Comparison of ENCODE assay signal across 22 cellular contexts in genomic region chr14:33737446-33737845, GRCh38.
A peak's percentile ranks its signal among the peaks of the same experiment; 100 is the strongest.
DNase-seq lines count a peak whose midpoint lies in the region; ATAC-seq and TF ChIP-seq lines count a peak whose summit lies in the region.
"Had no signal": no experiment of that assay in that cellular context is flagged by ENCODE, and none has a peak within 500 bp of the region (broad histone marks: within the 10 kb centered on the region; RNA-seq: fewer than 3 reads in every experiment).

No MANE protein-coding gene starts in this region.

- no peaks in the 10 kb centered on the region for H3K36me3 Mint-ChIP-seq in activated CD4-positive, alpha-beta memory T cell treated with anti-CD3 and anti-CD28 coated beads, Interleukin-2, amount 10 ng/mL, durations not matched to agents 7 days and 5 days (ENCODE audit: low read depth)

- DNase-seq in COLO829 (ENCODE audit: low spot score) (peak; percentile 22), MG63 (peak; percentile 20), epithelial cell of esophagus (ENCODE audit: low read depth) (peak; percentile 53), lung (ENCODE audit: low spot score) (no peak), Right ventricle myocardium inferior (ENCODE audit: missing footprints) (no peak), hepatic stellate cell (ENCODE audit: low spot score) (no peak)
- no peak for DNase-seq in activated CD4-positive, alpha-beta memory T cell treated with anti-CD3 and anti-CD28 coated beads, Interleukin-2, amount 10 ng/mL, durations not matched to agents 7 days and 5 days
- DNase-seq: activated CD4-positive, alpha-beta T cell treated with anti-CD3 and anti-CD28 coated beads, Interleukin-2, amount 50 U/mL, for 48 hours; amygdala; colonic mucosa; left ventricle myocardium inferior; MM.1S; NCI-H1930; NCI-H524 treated with DMSO at 0.1 percent for 48 hours; OCI-M1; stimulated activated naive CD4-positive, alpha-beta T cell treated with Interleukin-2 at 50 U/mL for 16 hours had no signal

- no peaks in the 10 kb centered on the region for H3K27me3 ChIP-seq in MG63
- no peaks in the 10 kb centered on the region for H3K27me3 ChIP-seq in lung (ENCODE audit: control insufficient read depth, insufficient read depth)
- H3K27me3 ChIP-seq: colonic mucosa had no signal

- 87 to 92% methylated on average over 2 of the region's 2 CpGs for WGBS in lung, 2 donors

- H3K4me1 ChIP-seq in lung (ENCODE audit: control insufficient read depth in 2 of 2, insufficient read depth in 2 of 2, low read length in 2 of 2) = no peaks in the 10 kb centered on the region
- H3K4me1 ChIP-seq: colonic mucosa, left ventricle myocardium inferior, parathyroid adenoma had no signal

- POLR2A ChIA-PET in activated CD4-positive, alpha-beta memory T cell treated with anti-CD3 and anti-CD28 coated beads, Interleukin-2, amount 10 ng/mL, durations not matched to agents 7 days and 5 days (lab: Charles Lee) = no interaction called here

- intact Hi-C loops in Right ventricle myocardium inferior (cut with DNase I) = no loop called here

- no peaks in the 10 kb centered on the region for H3K4me1 Mint-ChIP-seq in activated CD4-positive, alpha-beta memory T cell treated with anti-CD3 and anti-CD28 coated beads, Interleukin-2, amount 10 ng/mL, durations not matched to agents 7 days and 5 days
- H3K4me1 Mint-ChIP-seq: B cell had no signal

- H3K27ac Mint-ChIP-seq in activated CD4-positive, alpha-beta memory T cell treated with anti-CD3 and anti-CD28 coated beads, Interleukin-2, amount 10 ng/mL, durations not matched to agents 7 days and 5 days = no peak overlapping the region
- H3K27ac Mint-ChIP-seq: activated T-helper 1 cell treated with anti-CD3 and anti-CD28 coated beads, Interleukin-12 subunit alpha, Interleukin-12 subunit beta, Interleukin-2, Interleukin-4 antibody, amounts not matched to agents 30 ng/mL and 10 ng/mL and 1 ng/mL, durations not matched to agents 14 hours and 24 hours and 36 hours; B cell had no signal

- TF ChIP-seq CTCF in epithelial cell of esophagus (IDR thresholded peaks at IDR 0.05; ENCODE audit: insufficient read depth, low read depth, low read length, missing control alignments) = no peak
- no peak for TF ChIP-seq CTCF in lung (IDR thresholded peaks at IDR 0.05; ENCODE audit: control extremely low read depth, extremely low read depth)

- H3K27me3 Mint-ChIP-seq in activated CD4-positive, alpha-beta memory T cell treated with anti-CD3 and anti-CD28 coated beads, Interleukin-2, amount 10 ng/mL, durations not matched to agents 7 days and 5 days = peaks cover 2% of the 10 kb centered on the region
- H3K27me3 Mint-ChIP-seq: B cell had no signal

- H3K4me3 ChIP-seq in MG63 = no peak overlapping the region
- no peak overlapping the region for H3K4me3 ChIP-seq in epithelial cell of esophagus (ENCODE audit: low read length)
- no peak overlapping the region for H3K4me3 ChIP-seq in lung
- H3K4me3 ChIP-seq: colonic mucosa, left ventricle myocardium inferior, SK-N-MC had no signal

- CTCF ChIA-PET in activated CD4-positive, alpha-beta memory T cell treated with anti-CD3 and anti-CD28 coated beads, Interleukin-2, amount 10 ng/mL, durations not matched to agents 7 days and 5 days (lab: Charles Lee) = no interaction called here

- H3K36me3 ChIP-seq in MG63 = no peaks in the 10 kb centered on the region
- no peaks in the 10 kb centered on the region for H3K36me3 ChIP-seq in lung (ENCODE audit: control insufficient read depth in 2 of 2, insufficient read depth in 2 of 2, low read length in 2 of 2)
- H3K36me3 ChIP-seq: colonic mucosa, left ventricle myocardium inferior had no signal

- no peaks in the 10 kb centered on the region for H3K9me3 Mint-ChIP-seq in activated CD4-positive, alpha-beta memory T cell treated with anti-CD3 and anti-CD28 coated beads, Interleukin-2, amount 10 ng/mL, durations not matched to agents 7 days and 5 days
- H3K9me3 Mint-ChIP-seq: activated T-helper 1 cell treated with anti-CD3 and anti-CD28 coated beads, Interleukin-12 subunit alpha, Interleukin-12 subunit beta, Interleukin-2, Interleukin-4 antibody, amounts not matched to agents 30 ng/mL and 10 ng/mL and 1 ng/mL, durations not matched to agents 14 hours and 24 hours and 36 hours had no signal

- H3K9me3 ChIP-seq in MG63 (no peaks in the 10 kb centered on the region), lung (ENCODE audit: control insufficient read depth in 2 of 2, insufficient read depth in 1 of 2, low read length in 1 of 2) (no peaks in the 10 kb centered on the region)
- H3K9me3 ChIP-seq: colonic mucosa, left ventricle myocardium inferior had no signal

- ATAC-seq in lung (ENCODE audit: insufficient read depth, low FRiP score) = peak; percentile 34
- no peak for ATAC-seq in Right ventricle myocardium inferior
- no peak for ATAC-seq in GM18502 (IDR thresholded peaks at IDR 0.05; ENCODE audit: poor library complexity, unreplicated experiment)
- ATAC-seq: esophagus mucosa had no signal

- H3K4me3 Mint-ChIP-seq in activated CD4-positive, alpha-beta memory T cell treated with anti-CD3 and anti-CD28 coated beads, Interleukin-2, amount 10 ng/mL, durations not matched to agents 7 days and 5 days = no peak overlapping the region
- H3K4me3 Mint-ChIP-seq: activated T-helper 1 cell treated with anti-CD3 and anti-CD28 coated beads, Interleukin-12 subunit alpha, Interleukin-12 subunit beta, Interleukin-2, Interleukin-4 antibody, amounts not matched to agents 30 ng/mL and 10 ng/mL and 1 ng/mL, durations not matched to agents 14 hours and 24 hours and 36 hours; B cell had no signal

- H3K27ac ChIP-seq in lung (ENCODE audit: low read depth in 1 of 2, low read length in 1 of 2) = no peak overlapping the region
- H3K27ac ChIP-seq: colonic mucosa, left ventricle myocardium inferior, parathyroid adenoma, SK-N-MC had no signal

Comparison
In these comparisons a context has a peak if more than half of its experiments do, and no peak if none do; other contexts are left out.
1. DNase-seq: peak in COLO829 (single experiment), MG63 (single experiment) and epithelial cell of esophagus (single experiment); none in lung (single experiment), activated CD4-positive, alpha-beta memory T cell treated with anti-CD3 and anti-CD28 coated beads, Interleukin-2, amount 10 ng/mL, durations not matched to agents 7 days and 5 days (single experiment), Right ventricle myocardium inferior (single experiment) and hepatic stellate cell (single experiment).